8 cellular contexts compared by ENCODE assay signal in the genomic region with DNA sequence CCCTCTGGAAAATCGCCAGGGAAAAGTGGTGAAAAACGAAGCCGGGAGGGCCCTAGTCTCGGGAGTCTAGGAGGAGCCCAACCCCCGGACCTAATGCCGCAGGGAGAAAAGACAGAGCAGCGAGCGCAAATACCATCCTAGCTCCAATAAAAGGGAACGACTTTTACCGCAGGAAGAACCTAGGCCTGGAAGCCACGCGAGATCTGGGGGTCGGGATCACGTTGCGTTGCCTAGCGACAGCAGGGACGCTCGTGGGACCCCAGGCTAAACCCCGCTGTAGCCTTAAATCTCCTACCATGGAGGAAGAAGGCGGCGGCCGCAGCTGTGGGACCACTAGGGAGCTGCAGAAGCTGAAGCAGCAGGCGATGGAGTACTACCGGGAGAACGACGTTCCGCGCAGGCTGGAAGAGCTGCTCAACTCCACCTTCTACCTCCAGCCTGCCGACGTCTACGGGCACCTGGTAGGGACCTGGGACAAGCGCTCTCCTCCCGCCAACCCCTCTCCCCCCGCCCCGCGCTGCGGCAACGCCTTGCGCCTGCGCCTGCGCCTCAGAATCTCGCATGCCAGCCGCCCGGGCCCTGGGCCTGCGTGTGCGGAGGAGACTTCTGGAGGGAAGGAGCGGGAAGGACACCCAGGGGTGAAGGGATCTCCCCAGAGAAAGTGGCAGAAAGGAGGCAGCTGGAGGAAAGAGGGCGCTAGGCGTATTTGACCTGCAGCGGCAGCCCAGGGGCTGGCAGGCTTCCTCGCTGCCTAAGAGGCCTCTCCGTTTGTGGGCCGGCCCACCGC. TPM values are rescaled to one million over a fixed set of nuclear protein-coding genes. Genes with fewer than 3 reads are reported as not detected.
DNase-seq lines count a peak whose midpoint lies in the region; TF ChIP-seq lines count a peak whose summit lies in the region.

A gene with protein sequence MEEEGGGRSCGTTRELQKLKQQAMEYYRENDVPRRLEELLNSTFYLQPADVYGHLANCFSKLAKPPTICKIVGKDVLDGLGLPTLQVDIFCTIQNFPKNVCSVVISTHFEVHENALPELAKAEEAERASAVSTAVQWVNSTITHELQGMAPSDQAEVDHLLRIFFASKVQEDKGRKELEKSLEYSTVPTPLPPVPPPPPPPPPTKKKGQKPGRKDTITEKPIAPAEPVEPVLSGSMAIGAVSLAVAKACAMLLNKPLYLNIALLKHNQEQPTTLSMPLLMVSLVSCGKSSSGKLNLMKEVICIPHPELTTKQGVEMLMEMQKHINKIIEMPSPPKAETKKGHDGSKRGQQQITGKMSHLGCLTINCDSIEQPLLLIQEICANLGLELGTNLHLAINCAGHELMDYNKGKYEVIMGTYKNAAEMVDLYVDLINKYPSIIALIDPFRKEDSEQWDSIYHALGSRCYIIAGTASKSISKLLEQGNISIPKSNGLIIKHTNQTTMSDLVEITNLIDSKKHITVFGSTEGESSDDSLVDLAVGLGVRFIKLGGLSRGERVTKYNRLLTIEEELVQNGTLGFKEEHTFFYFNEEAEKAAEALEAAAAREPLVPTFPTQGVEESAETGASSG (plus strand): TSS at position 229 of the 787 bp plus-strand sequence. CDS start 68 bp downstream, at position 297.

- no peak within 1 kb of the TSS for H2BK120ac ChIP-seq in H9 (ENCODE audit: low read depth, low read length, poor library complexity, severe bottlenecking)
- H2BK120ac ChIP-seq in mesenchymal stem cell (ENCODE audit: low read depth, low read length), result peak within 1 kb of the TSS; percentile 45

- no peak for TF ChIP-seq CTCF in H9 (conservative IDR thresholded peaks at IDR 0.05)
- TF ChIP-seq CTCF in endothelial cell (IDR thresholded peaks at IDR 0.05; ENCODE audit: unreplicated experiment), result no peak

- no peak within 1 kb of the TSS for H4K8ac ChIP-seq in H9 (replicated peaks; ENCODE audit: insufficient read length, low read depth, low read length)
- H4K8ac ChIP-seq in mesenchymal stem cell (ENCODE audit: low read length), result peak within 1 kb of the TSS; percentile 83

- no peak within 1 kb of the TSS for H3T11ph ChIP-seq in H9 (ENCODE audit: low read length)

- peak within 1 kb of the TSS; percentile 44 for H3K9ac ChIP-seq in H9 (ENCODE audit: extremely low read depth, insufficient read length, low read length)
- peak within 1 kb of the TSS; percentile 91 for H3K9ac ChIP-seq in mesenchymal stem cell (ENCODE audit: low read length)

- H3K18ac ChIP-seq in H9 (ENCODE audit: insufficient read length, low read depth, low read length) (peak within 1 kb of the TSS; percentile 51), mesenchymal stem cell (ENCODE audit: low read depth in 1 of 2, low read length in 2 of 2) (peak within 1 kb of the TSS; percentile 63 to 92)

- H3K4me1 ChIP-seq in H9 (ENCODE audit: insufficient read depth, low read length) (peaks cover 10% of the 10 kb centered on the region; the same call in 1 of the 2 replicates), mesenchymal stem cell (ENCODE audit: control insufficient read depth, insufficient read depth, low read depth, low read length) (peaks cover 15% of the 10 kb centered on the region)

- no peaks in the 10 kb centered on the region for H3K36me3 ChIP-seq in mesenchymal stem cell (ENCODE audit: control insufficient read depth in 1 of 2, insufficient read depth in 2 of 2, low read depth in 1 of 2, low read length in 2 of 2)

- no peaks in the 10 kb centered on the region for H3K79me1 ChIP-seq in H9 (ENCODE audit: insufficient read depth, low read depth, low read length, poor library complexity, severe bottlenecking)
- peaks cover 5% of the 10 kb centered on the region for H3K79me1 ChIP-seq in mesenchymal stem cell (replicated peaks; ENCODE audit: low read length, poor library complexity, severe bottlenecking)

- H4K5ac ChIP-seq in H9 (ENCODE audit: insufficient read length, low read depth, low read length), result no peak within 1 kb of the TSS

- WGBS in H9 (ENCODE audit: extremely low coverage, insufficient read length, low lambda C conversion rate), result no CpG with 5 or more reads among the region's 54 CpGs
- WGBS in mesenchymal stem cell, result 4% methylated on average over 36 of the region's 54 CpGs

- H2AK5ac ChIP-seq in H9 (ENCODE audit: insufficient read length, low read length), result no peak within 1 kb of the TSS
- H2AK5ac ChIP-seq in mesenchymal stem cell (ENCODE audit: low read length, severe bottlenecking), result peak within 1 kb of the TSS; percentile 17

- H4K91ac ChIP-seq in H9 (ENCODE audit: insufficient read length, low read depth, low read length) (no peak within 1 kb of the TSS), mesenchymal stem cell (ENCODE audit: low read length) (peak within 1 kb of the TSS; percentile 48)

- no peak within 1 kb of the TSS for H2BK20ac ChIP-seq in H9 (ENCODE audit: low read depth, low read length, poor library complexity, severe bottlenecking)

- H2BK12ac ChIP-seq in H9 (ENCODE audit: insufficient read length, low read depth, low read length) (no peak within 1 kb of the TSS), mesenchymal stem cell (ENCODE audit: low read length in 2 of 2) (peak within 1 kb of the TSS in 1 of 2 experiments; percentile 64)

- H3K23ac ChIP-seq in H9 (ENCODE audit: insufficient read length, low read depth, low read length), result no peak within 1 kb of the TSS
- H3K23ac ChIP-seq in mesenchymal stem cell (ENCODE audit: low read length in 2 of 2), result peak within 1 kb of the TSS; percentile 14 to 66

- H3K27ac Mint-ChIP-seq in H9 (peak within 1 kb of the TSS in 2 of 3 experiments; percentile 49 to 89; a peak in 4 of 7 replicates), endothelial cell (ENCODE audit: unreplicated experiment) (peak within 1 kb of the TSS; percentile 86)

- peak within 1 kb of the TSS; percentile 67 for H3K4me2 ChIP-seq in H9 (ENCODE audit: insufficient read depth, insufficient read length, low read length)
- peak within 1 kb of the TSS; percentile 83 for H3K4me2 ChIP-seq in mesenchymal stem cell (ENCODE audit: low read length, poor library complexity, severe bottlenecking)

- no peak within 1 kb of the TSS for H3K56ac ChIP-seq in H9 (ENCODE audit: insufficient read length, low read depth, low read length)

- H3K23me2 ChIP-seq in H9 (ENCODE audit: insufficient read length, low read depth, low read length, poor library complexity, severe bottlenecking), result peaks cover 9% of the 10 kb centered on the region

- H3K79me2 ChIP-seq in H9 (ENCODE audit: insufficient read depth, low read length), result no peaks in the 10 kb centered on the region

- peaks cover 32% of the 10 kb centered on the region for H3K27me3 Mint-ChIP-seq in H9 (ENCODE audit: low read depth)
- H3K27me3 Mint-ChIP-seq in endothelial cell (ENCODE audit: unreplicated experiment), result peaks cover 2% of the 10 kb centered on the region

- H3K36me3 Mint-ChIP-seq in H9 (ENCODE audit: insufficient read depth in 1 of 3, low read depth in 3 of 3), result no peaks in the 10 kb centered on the region; a peak in 1 of 7 replicates
- no peaks in the 10 kb centered on the region for H3K36me3 Mint-ChIP-seq in endothelial cell (ENCODE audit: low read depth, unreplicated experiment)

- H3K4me3 ChIP-seq in mesenchymal stem cell (ENCODE audit: insufficient read depth in 1 of 2, low read depth in 1 of 2, low read length in 2 of 2), result peak within 1 kb of the TSS; percentile 79 to 91

- peaks cover 28 to 30% of the 10 kb centered on the region in 2 experiments for H3K4me1 Mint-ChIP-seq in H9
- peaks cover 20% of the 10 kb centered on the region for H3K4me1 Mint-ChIP-seq in endothelial cell (ENCODE audit: unreplicated experiment)

- H3K9me3 Mint-ChIP-seq in H9 (no peaks in the 10 kb centered on the region; a peak in 1 of 5 replicates), endothelial cell (ENCODE audit: unreplicated experiment) (no peaks in the 10 kb centered on the region)

- no peak within 1 kb of the TSS for H2BK15ac ChIP-seq in H9 (ENCODE audit: low read depth, low read length)
- H2BK15ac ChIP-seq in mesenchymal stem cell (ENCODE audit: low read depth, poor library complexity, severe bottlenecking), result peak within 1 kb of the TSS; percentile 49

- H3K27me3 ChIP-seq in H9 (ENCODE audit: insufficient read depth, low read length), result no peaks in the 10 kb centered on the region
- no peaks in the 10 kb centered on the region for H3K27me3 ChIP-seq in mesenchymal stem cell (ENCODE audit: control insufficient read depth in 1 of 2, insufficient read depth in 1 of 2, low read length in 2 of 2)

- peak; percentile 15 for DNase-seq in activated CD4-positive, alpha-beta T cell treated with anti-CD3 and anti-CD28 coated beads for 1 hour
- DNase-seq in activated CD4-positive, alpha-beta T cell treated with anti-CD3 and anti-CD28 coated beads for 4 hours, result no peak
- DNase-seq in H9 (peak; percentile 94), NCI-H1105 treated with DMSO at 0.1 percent for 48 hours (lab: John Stamatoyannopoulos, UW) (peak; percentile 84), T1000 (lab: John Stamatoyannopoulos, UW) (peak; percentile 57), endothelial cell (ENCODE audit: low spot score) (peak; percentile 89), mesenchymal stem cell (peak; percentile 88), substantia nigra (lab: John Stamatoyannopoulos, UW) (peak in 46 of 49 donors; percentile 15 to 87 (median 61))

- H3K27ac ChIP-seq in H9 (ENCODE audit: insufficient read length, low read depth, low read length), result no peak within 1 kb of the TSS
- H3K27ac ChIP-seq in mesenchymal stem cell (ENCODE audit: low read length, poor library complexity, severe bottlenecking), result peak within 1 kb of the TSS; percentile 88
- H3K27ac ChIP-seq in substantia nigra (ENCODE audit: low read depth, low read length, poor library complexity, severe bottlenecking), result peak within 1 kb of the TSS; percentile 61

- no peaks in the 10 kb centered on the region for H4K20me1 ChIP-seq in H9 (ENCODE audit: control insufficient read depth, insufficient read depth, insufficient read length)

- H3K4me3 Mint-ChIP-seq in H9 (peak within 1 kb of the TSS; percentile 85 to 90), endothelial cell (ENCODE audit: unreplicated experiment) (peak within 1 kb of the TSS; percentile 92)

- H3K14ac ChIP-seq in H9 (ENCODE audit: insufficient read depth, low read length) (peak within 1 kb of the TSS; percentile 67; the same call in 1 of the 2 replicates), mesenchymal stem cell (ENCODE audit: low read length in 2 of 2) (no peak within 1 kb of the TSS)

- H2BK5ac ChIP-seq in H9 (ENCODE audit: insufficient read length, low read length), result no peak within 1 kb of the TSS
- H2BK5ac ChIP-seq in mesenchymal stem cell (ENCODE audit: low read depth, low read length, poor library complexity, severe bottlenecking), result no peak within 1 kb of the TSS

- H3K9me3 ChIP-seq in H9 (ENCODE audit: control insufficient read depth, low read depth, low read length) (no peaks in the 10 kb centered on the region), mesenchymal stem cell (ENCODE audit: control insufficient read depth, low read length) (no peaks in the 10 kb centered on the region)

- H3K4ac ChIP-seq in H9 (ENCODE audit: low read depth, low read length) (no peak within 1 kb of the TSS), mesenchymal stem cell (ENCODE audit: low read depth in 1 of 2, low read length in 2 of 2) (peak within 1 kb of the TSS; percentile 35 to 48)

- H2AFZ ChIP-seq in H9 (ENCODE audit: low read length) (no peak within 1 kb of the TSS), mesenchymal stem cell (ENCODE audit: low read depth, low read length) (peak within 1 kb of the TSS; percentile 94)

RNA-seq across cellular contexts. Expression of the gene that starts here (rescaled TPM):
- total RNA-seq in H9 (2021), result 0.18 and 0.26 TPM in 2 replicates
- total RNA-seq in endothelial cell (ENCODE audit: unreplicated experiment), result 1.1 TPM
- 0.18 TPM for polyA plus RNA-seq in mesenchymal stem cell (2013, experiment 1 of 2)
- 0.05 TPM for polyA plus RNA-seq in mesenchymal stem cell (2013, experiment 2 of 2)

Comparison
In these comparisons a context has a peak if more than half of its experiments do, and no peak if none do; other contexts are left out.
1. DNase-seq: peak in activated CD4-positive, alpha-beta T cell treated with anti-CD3 and anti-CD28 coated beads for 1 hour (single experiment), NCI-H1105 treated with DMSO at 0.1 percent for 48 hours (single experiment), T1000 (single experiment), endothelial cell (single experiment), mesenchymal stem cell (single experiment) and substantia nigra (46 of 49); none in activated CD4-positive, alpha-beta T cell treated with anti-CD3 and anti-CD28 coated beads for 4 hours (0 of 2).
2. Peak in DNase-seq, H3K9ac ChIP-seq and H3K4me2 ChIP-seq in H9; RNA of the gene not detected or under 1 TPM.